ENCODE assay signal across 10 cellular contexts in genomic region chr2:218228366-218229092, GRCh38. TPM values are rescaled to one million over a fixed set of nuclear protein-coding genes. Genes with fewer than 3 reads are reported as not detected.
DNase-seq lines count a peak whose midpoint lies in the region; ATAC-seq and TF ChIP-seq lines count a peak whose summit lies in the region.
"Had no signal": no experiment of that assay in that cellular context is flagged by ENCODE, and none has a peak within 500 bp of the region (broad histone marks: within the 10 kb centered on the region; RNA-seq: fewer than 3 reads in every experiment).

No MANE protein-coding gene starts in this region.

- H3K9me3 ChIP-seq in SU-DHL-6 (ENCODE audit: insufficient read depth, low read length) (no peaks in the 10 kb centered on the region), esophagus squamous epithelium (no peaks in the 10 kb centered on the region)

- peaks cover 64% of the 10 kb centered on the region for H3K79me2 ChIP-seq in SU-DHL-6 (ENCODE audit: insufficient read depth, low read length)

- intact Hi-C loops in esophagus squamous epithelium (cut with DNase I) = no loop called here

- H3K27me3 ChIP-seq in SU-DHL-6 (ENCODE audit: low read length) = no peaks in the 10 kb centered on the region
- no peaks in the 10 kb centered on the region for H3K27me3 ChIP-seq in esophagus squamous epithelium
- H3K27me3 ChIP-seq: foreskin keratinocyte had no signal

- H3K27ac Mint-ChIP-seq in stimulated activated naive B cell treated with anti-CD40 and anti-IgM and Interleukin-4, amounts not matched to agents 10 μg/mL and 1 μg/mL and 100 μg/mL, for 72 hours = peak overlapping the region; percentile 77

- H3K4me3 Mint-ChIP-seq in stimulated activated naive B cell treated with anti-CD40 and anti-IgM and Interleukin-4, amounts not matched to agents 10 μg/mL and 1 μg/mL and 100 μg/mL, for 72 hours = peak overlapping the region; percentile 61 to 69

- H3F3A ChIP-seq in SU-DHL-6 (ENCODE audit: insufficient read depth) = peaks cover 17% of the 10 kb centered on the region; the same call in 1 of the 2 replicates

- DNase-seq in SIG-M5 treated with dmso at 0.1 percent for 504 hours (lab: John Stamatoyannopoulos, UW; ENCODE audit: unreplicated experiment) (peak; percentile 83), SIG-M5 (lab: John Stamatoyannopoulos, UW) (no peak), esophagus squamous epithelium (lab: John Stamatoyannopoulos, UW) (no peak), midbrain (lab: John Stamatoyannopoulos, UW) (no peak), pons (ENCODE audit: low spot score) (no peak)
- no peak for DNase-seq in stimulated activated naive B cell treated with anti-CD40 and anti-IgM and Interleukin-4, amounts not matched to agents 10 μg/mL and 1 μg/mL and 100 μg/mL, for 72 hours
- DNase-seq: stimulated activated CD4-positive, alpha-beta T cell treated with anti-CD3 and anti-CD28 coated beads, Interleukin-2, amount 100 ng/mL, for 48 hours had no signal

- no peak overlapping the region for H3K9ac ChIP-seq in SU-DHL-6 (ENCODE audit: low read length)

- H3K9me2 ChIP-seq in SU-DHL-6 (replicated peaks; ENCODE audit: insufficient read depth, low read length) = no peaks in the 10 kb centered on the region

- H3K9me3 Mint-ChIP-seq in stimulated activated naive B cell treated with anti-CD40 and anti-IgM and Interleukin-4, amounts not matched to agents 10 μg/mL and 1 μg/mL and 100 μg/mL, for 72 hours = no peaks in the 10 kb centered on the region

- H3K4me1 Mint-ChIP-seq in stimulated activated naive B cell treated with anti-CD40 and anti-IgM and Interleukin-4, amounts not matched to agents 10 μg/mL and 1 μg/mL and 100 μg/mL, for 72 hours = peaks cover 42 to 76% of the 10 kb centered on the region in 2 donors

- H3K36me3 ChIP-seq in SU-DHL-6 (ENCODE audit: low read length) (peaks cover 65% of the 10 kb centered on the region), esophagus squamous epithelium (peaks cover 12 to 100% (median 61%) of the 10 kb centered on the region in 3 donors)

- H3K4me3 ChIP-seq in SU-DHL-6 (ENCODE audit: insufficient read depth, low read length, poor library complexity, severe bottlenecking) = no peak overlapping the region
- H3K4me3 ChIP-seq in esophagus squamous epithelium = no peak overlapping the region

- H4K20me1 ChIP-seq in SU-DHL-6 (ENCODE audit: low read depth, low read length) = peaks cover 33% of the 10 kb centered on the region

- TF ChIP-seq CTCF in SU-DHL-6 (IDR thresholded peaks at IDR 0.05; ENCODE audit: insufficient read depth, low read length, poor library complexity, severe bottlenecking) (no peak), esophagus squamous epithelium (IDR thresholded peaks at IDR 0.05) (no peak)

- peak in 1 of 2 donors; percentile 2 for ATAC-seq in stimulated activated naive B cell treated with anti-CD40 and anti-IgM and Interleukin-4, amounts not matched to agents 10 μg/mL and 1 μg/mL and 100 μg/mL, for 72 hours (replicated peaks)
- no peak for ATAC-seq in HG02981 (IDR thresholded peaks at IDR 0.05; ENCODE audit: unreplicated experiment)

- no peaks in the 10 kb centered on the region for H3K27me3 Mint-ChIP-seq in stimulated activated naive B cell treated with anti-CD40 and anti-IgM and Interleukin-4, amounts not matched to agents 10 μg/mL and 1 μg/mL and 100 μg/mL, for 72 hours

- H3K4me1 ChIP-seq in esophagus squamous epithelium = peaks cover 17 to 77% (median 44%) of the 10 kb centered on the region in 3 donors

- TF ChIP-seq POLR2A in esophagus squamous epithelium (IDR thresholded peaks at IDR 0.05) = no peak

- no peak overlapping the region for H2AFZ ChIP-seq in SU-DHL-6 (ENCODE audit: low read depth, low read length, severe bottlenecking)

- WGBS in esophagus squamous epithelium, 2 donors = 72 to 79% methylated on average over 6 of the region's 6 CpGs

- H3K36me3 Mint-ChIP-seq in stimulated activated naive B cell treated with anti-CD40 and anti-IgM and Interleukin-4, amounts not matched to agents 10 μg/mL and 1 μg/mL and 100 μg/mL, for 72 hours = peaks cover 67 to 78% of the 10 kb centered on the region in 2 donors

- H3K27ac ChIP-seq in SU-DHL-6 (ENCODE audit: low read depth, low read length) (peak overlapping the region; percentile 68), esophagus squamous epithelium (peak overlapping the region; percentile 49 to 78 (median 68))

- peak overlapping the region; percentile 6 for H3K4me2 ChIP-seq in SU-DHL-6 (ENCODE audit: low read depth, low read length, poor library complexity, severe bottlenecking)

RNA-seq across cellular contexts. Expression of gene ARPC2, which starts 11.5 kb away (rescaled TPM):
- total RNA-seq in esophagus squamous epithelium = 100 to 1,000 TPM; 465 to 690 (median 542) TPM

RNA-seq across cellular contexts. Expression of gene GPBAR1, which starts 32.3 kb away (rescaled TPM):
- total RNA-seq in esophagus squamous epithelium = 1 to 10 TPM in 1 of 4 donors, under 1 TPM in 2, not detected in 1; 0.26 to 1.3 (median 0.31) TPM

RNA-seq across cellular contexts. Expression of gene AAMP, which starts 41.4 kb away (rescaled TPM):
- 100 to 1,000 TPM in 3 of 4 donors, 10 to 100 TPM in 1; 97.9 to 136 (median 118) TPM for total RNA-seq in esophagus squamous epithelium

RNA-seq across cellular contexts. Expression of gene PNKD, which starts 41.8 kb away (rescaled TPM):
- total RNA-seq in esophagus squamous epithelium = 10 to 100 TPM; 19.7 to 34.3 (median 28.0) TPM
